In genomic region chr6:10421508-10422281, GRCh38 we compare ENCODE assay signal across 26 cellular contexts. TPM values are rescaled to one million over a fixed set of nuclear protein-coding genes. Genes with fewer than 3 reads are reported as not detected.
DNase-seq lines count a peak whose midpoint lies in the region; ATAC-seq, FAIRE-seq and TF ChIP-seq lines count a peak whose summit lies in the region.
"Had no signal": no experiment of that assay in that cellular context is flagged by ENCODE, and none has a peak within 500 bp of the region (broad histone marks: within the 10 kb centered on the region; RNA-seq: fewer than 3 reads in every experiment).

No MANE protein-coding gene starts in this region.

- no peaks in the 10 kb centered on the region for H3K9me3 Mint-ChIP-seq in endodermal cell
- H3K9me3 Mint-ChIP-seq: dendritic cell treated with granulocyte-macrophage colony-stimulating factor and Interleukin-4, amounts not matched to agents 40 ng/mL and 50 ng/mL, for 4 days; stimulated activated naive CD8-positive, alpha-beta T cell treated with anti-CD3 and anti-CD28 coated beads, Interleukin-15, Interleukin-2, amounts not matched to agents 100 ng/mL and 50 ng/mL, for 24 hours had no signal

- DNase-seq in ELF-1 (ENCODE audit: low read depth, low spot score) (peak; percentile 35), endodermal cell (peak; percentile 64), RCC 7860 (ENCODE audit: low spot score) (no peak), DMS53 treated with DMSO at 0.1 percent for 48 hours (lab: John Stamatoyannopoulos, UW; ENCODE audit: unreplicated experiment) (no peak), left lobe of liver (ENCODE audit: low spot score) (no peak)
- DNase-seq in central memory CD4-positive, alpha-beta T cell: no peak
- DNase-seq: activated CD4-positive, CD25-positive, alpha-beta regulatory T cell treated with anti-CD3 and anti-CD28 coated beads, Interleukin-2, amount 50 U/mL, for 72 hours; CD4-positive, CD25-positive, alpha-beta regulatory T cell; DMS79 treated with DMSO at 0.1 percent for 48 hours; foreskin fibroblast; HCEC 1CT; hypothalamus; kidney glomerular epithelial cell; mesenchymal stem cell; naive thymus-derived CD8-positive, alpha-beta T cell; NCI-H1417 treated with DMSO at 0.1 percent for 48 hours; NCI-H2107; NCI-H524; psoas muscle; stimulated activated CD4-positive, alpha-beta T cell treated with anti-CD3 and anti-CD28 coated beads, Interleukin-4, amount 100 ng/mL, for 1 hour; transverse colon had no signal

- no peak for ATAC-seq in left lobe of liver
- ATAC-seq: naive thymus-derived CD8-positive, alpha-beta T cell; psoas muscle had no signal

- H3K4me3 ChIP-seq in HUES64 (ENCODE audit: low read length) (peak overlapping the region; percentile 19; the same call in 1 of the 2 replicates), endodermal cell (ENCODE audit: low read length) (no peak overlapping the region), neural cell (ENCODE audit: low read length) (no peak overlapping the region)
- H3K4me3 ChIP-seq: psoas muscle, transverse colon had no signal

- no peak for TF ChIP-seq EP300 in neural cell (conservative IDR thresholded peaks at IDR 0.05; ENCODE audit: poor library complexity, severe bottlenecking)

- peaks cover 34% of the 10 kb centered on the region for H3K4me1 ChIP-seq in HUES64 (ENCODE audit: insufficient read depth, low read length)
- peaks cover 9% of the 10 kb centered on the region for H3K4me1 ChIP-seq in endodermal cell (ENCODE audit: control insufficient read depth, insufficient read depth, low read length)

- H3K36me3 Mint-ChIP-seq in endodermal cell (ENCODE audit: low read depth): no peaks in the 10 kb centered on the region

- H3K36me3 ChIP-seq in HUES64 (ENCODE audit: insufficient read depth, low read length) (no peaks in the 10 kb centered on the region), endodermal cell (ENCODE audit: control insufficient read depth, insufficient read depth, low read length) (no peaks in the 10 kb centered on the region), neural cell (ENCODE audit: insufficient read depth, low read length) (no peaks in the 10 kb centered on the region)
- H3K36me3 ChIP-seq: transverse colon had no signal

- H3K79me2 ChIP-seq in neural cell (replicated peaks; ENCODE audit: insufficient read depth, low read length): no peaks in the 10 kb centered on the region

- H3K9me3 ChIP-seq in HUES64 (ENCODE audit: insufficient read depth, low read depth, low read length) (no peaks in the 10 kb centered on the region), endodermal cell (ENCODE audit: control insufficient read depth, low read length) (no peaks in the 10 kb centered on the region), neural cell (ENCODE audit: low read length) (no peaks in the 10 kb centered on the region)
- H3K9me3 ChIP-seq: psoas muscle, transverse colon had no signal

- FAIRE-seq in RCC 7860 (lab: Jason Lieb, UNC): no peak

- H3K4me2 ChIP-seq in neural cell (ENCODE audit: low read length): no peak overlapping the region

- TF ChIP-seq RAD21 in neural cell (conservative IDR thresholded peaks at IDR 0.05): no peak

- H3K4me3 Mint-ChIP-seq in endodermal cell: peak overlapping the region; percentile 19
- H3K4me3 Mint-ChIP-seq: dendritic cell treated with granulocyte-macrophage colony-stimulating factor and Interleukin-4, amounts not matched to agents 40 ng/mL and 50 ng/mL, for 4 days; naive thymus-derived CD8-positive, alpha-beta T cell; stimulated activated naive CD8-positive, alpha-beta T cell treated with anti-CD3 and anti-CD28 coated beads, Interleukin-15, Interleukin-2, amounts not matched to agents 100 ng/mL and 50 ng/mL, for 24 hours had no signal

- no peaks in the 10 kb centered on the region for H4K20me1 ChIP-seq in neural cell (ENCODE audit: insufficient read depth)

- TF ChIP-seq CTCF in endodermal cell (conservative IDR thresholded peaks at IDR 0.05) (no peak), neural cell (IDR thresholded peaks at IDR 0.05; ENCODE audit: poor library complexity, severe bottlenecking) (no peak)

- H3K4me1 Mint-ChIP-seq in endodermal cell: peaks cover 48% of the 10 kb centered on the region

- H2AFZ ChIP-seq in neural cell (ENCODE audit: low read depth, low read length): no peak overlapping the region

- no peaks in the 10 kb centered on the region for H3K9me2 ChIP-seq in neural cell (ENCODE audit: insufficient read depth, low read length)

- H3K27ac ChIP-seq in HUES64 (ENCODE audit: low read depth, low read length): no peak overlapping the region
- no peak overlapping the region for H3K27ac ChIP-seq in endodermal cell (ENCODE audit: low read depth, low read length)
- no peak overlapping the region for H3K27ac ChIP-seq in neural cell (ENCODE audit: low read length)
- H3K27ac ChIP-seq: psoas muscle, transverse colon had no signal

- H3K27me3 Mint-ChIP-seq in endodermal cell (ENCODE audit: insufficient read depth): peaks cover 99% of the 10 kb centered on the region

- H3K27ac Mint-ChIP-seq in endodermal cell: no peak overlapping the region
- H3K27ac Mint-ChIP-seq: activated T-helper 2 cell treated with anti-CD3 and anti-CD28 coated beads, Interferon-gamma antibody, Interleukin-2, Interleukin-4, amounts not matched to agents 10 μg/mL and 5 μg/mL and 100 μg/mL, durations not matched to agents 14 hours and 24 hours and 36 hours; dendritic cell treated with granulocyte-macrophage colony-stimulating factor and Interleukin-4, amounts not matched to agents 40 ng/mL and 50 ng/mL, for 4 days; stimulated activated naive CD8-positive, alpha-beta T cell treated with anti-CD3 and anti-CD28 coated beads, Interleukin-15, Interleukin-2, amounts not matched to agents 100 ng/mL and 50 ng/mL, for 24 hours had no signal

- H3K27me3 ChIP-seq in HUES64 (ENCODE audit: insufficient read depth, low read length) (peaks cover 100% of the 10 kb centered on the region), endodermal cell (ENCODE audit: control insufficient read depth, insufficient read depth, low read length, poor library complexity, severe bottlenecking) (peaks cover 100% of the 10 kb centered on the region), neural cell (ENCODE audit: insufficient read depth, low read depth, low read length) (peaks cover 100% of the 10 kb centered on the region)

- no peaks in the 10 kb centered on the region for H3F3A ChIP-seq in neural cell (ENCODE audit: insufficient read depth, low read length, poor library complexity, severe bottlenecking)

- H3K9ac ChIP-seq in HUES64 (ENCODE audit: low read depth, low read length) (no peak overlapping the region), endodermal cell (ENCODE audit: extremely low read depth, low read length, poor library complexity, severe bottlenecking) (no peak overlapping the region), neural cell (ENCODE audit: low read length) (no peak overlapping the region)

- 2% methylated on average over 37 of the region's 37 CpGs for WGBS in HUES64
- WGBS in endodermal cell (ENCODE audit: insufficient coverage in 1 of 2, insufficient read length in 1 of 2), 2 experiments: 2 to 3% methylated on average over 22 to 37 of the region's 37 CpGs

TF ChIP-seq in neural cell, 6 proteins besides CTCF, POLR2A, EP300 and RAD21:
- peak; percentile 81 for TF ChIP-seq EZH2 (IDR thresholded peaks at IDR 0.05; ENCODE audit: borderline replicate concordance, insufficient read depth, low read length, poor library complexity, severe bottlenecking)
- no peak for TF ChIP-seq SMC3 (conservative IDR thresholded peaks at IDR 0.05; ENCODE audit: poor library complexity)

RNA-seq across cellular contexts. Expression of gene TFAP2A, which starts 6.8 kb away (rescaled TPM):
- polyA plus RNA-seq in HUES64 (2013, experiment 1 of 2): 4.0 TPM
- 8.7 TPM for polyA plus RNA-seq in HUES64 (2013, experiment 2 of 2)
- total RNA-seq in endodermal cell: under 1 TPM; 0.51 to 0.69 TPM
- polyA plus RNA-seq in endodermal cell (2013, experiment 1 of 2): 39.2 TPM
- 32.0 TPM for polyA plus RNA-seq in endodermal cell (2013, experiment 2 of 2)
- polyA plus RNA-seq in neural cell: 0.78 TPM in 1 of 2 replicates, not detected in the other
- polyA minus RNA-seq in neural cell: not detected in 2 replicates
- 0.45 TPM for total RNA-seq in left lobe of liver
- total RNA-seq: CD4-positive, CD25-positive, alpha-beta regulatory T cell; naive thymus-derived CD8-positive, alpha-beta T cell; transverse colon had no signal
- polyA plus RNA-seq: CD4-positive, CD25-positive, alpha-beta regulatory T cell; naive thymus-derived CD8-positive, alpha-beta T cell had no signal

Comparison
In these comparisons a context has a peak if more than half of its experiments do, and no peak if none do; other contexts are left out.
1. DNase-seq: peak in ELF-1 (single experiment) and endodermal cell (single experiment); none in RCC 7860 (single experiment), DMS53 treated with DMSO at 0.1 percent for 48 hours (single experiment), central memory CD4-positive, alpha-beta T cell (single experiment) and left lobe of liver (single experiment).